Comparison of ENCODE assay signal across 22 cellular contexts in the genomic region with DNA sequence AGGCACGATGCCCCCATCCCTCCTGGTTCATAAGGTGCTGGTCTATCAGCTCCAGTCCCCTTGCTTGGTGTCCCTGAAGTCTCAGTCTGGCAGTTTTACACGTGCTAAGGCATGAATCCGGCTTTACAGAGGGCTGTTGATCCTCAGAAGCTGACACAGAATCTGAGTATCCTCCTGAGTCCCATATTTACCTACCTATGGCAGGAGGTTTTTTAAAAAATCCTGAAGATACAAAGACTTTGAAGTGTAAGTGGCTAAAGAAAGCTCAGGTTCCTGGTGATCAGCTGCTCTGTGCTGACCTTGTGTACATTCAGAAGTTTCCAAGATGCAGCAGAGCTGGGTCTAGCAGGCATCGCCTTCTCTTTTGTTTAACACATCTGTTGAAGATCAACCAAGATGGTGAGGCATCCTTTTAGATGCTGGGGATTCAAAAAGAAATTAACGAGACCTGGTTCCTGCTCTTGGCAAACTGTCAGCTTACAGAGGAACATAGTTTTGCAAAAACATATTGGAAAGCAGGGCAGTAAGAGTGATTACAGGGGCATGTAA. TPM values are rescaled to one million over a fixed set of nuclear protein-coding genes. Genes with fewer than 3 reads are reported as not detected.
A peak's percentile ranks its signal among the peaks of the same experiment; 100 is the strongest.
DNase-seq lines count a peak whose midpoint lies in the region; ATAC-seq and TF ChIP-seq lines count a peak whose summit lies in the region.
"Had no signal": no experiment of that assay in that cellular context is flagged by ENCODE, and none has a peak within 500 bp of the region (broad histone marks: within the 10 kb centered on the region; RNA-seq: fewer than 3 reads in every experiment).

No MANE protein-coding gene starts in this region.

- H3K27me3 ChIP-seq in hepatocyte = peaks cover 10% of the 10 kb centered on the region
- H3K27me3 ChIP-seq: brain microvascular endothelial cell had no signal

- no peaks in the 10 kb centered on the region for H3K79me2 ChIP-seq in hepatocyte

- no peaks in the 10 kb centered on the region for H3K36me3 ChIP-seq in hepatocyte (replicated peaks; ENCODE audit: insufficient read depth, low read depth)
- H3K36me3 ChIP-seq: brain microvascular endothelial cell, tibial artery had no signal

- ATAC-seq in left ventricle myocardium superior (no peak), SK-N-SH treated with all-trans-retinoic acid at 6 μM for 48 hours (peak; percentile 30; the same call in 2 of the 3 replicates), GM19023 (IDR thresholded peaks at IDR 0.05; ENCODE audit: unreplicated experiment) (no peak)
- ATAC-seq: activated naive CD8-positive, alpha-beta T cell treated with anti-CD3 and anti-CD28 coated beads, Interleukin-2, amount 50 U/mL, for 24 hours; psoas muscle had no signal

- intact Hi-C loops in cardiac septum (cut with DNase I) (no loop called here), left ventricle myocardium superior (cut with micrococcal nuclease) (no loop called here)

- no peak for TF ChIP-seq CTCF in hepatocyte (IDR thresholded peaks at IDR 0.05; ENCODE audit: poor library complexity)

- no peaks in the 10 kb centered on the region for H3K9me2 ChIP-seq in hepatocyte (replicated peaks; ENCODE audit: insufficient read depth)

- H3K27ac ChIP-seq in hepatocyte = no peak overlapping the region
- H3K27ac ChIP-seq: brain microvascular endothelial cell, epithelial cell of prostate, HL-60, psoas muscle, tibial artery had no signal

- H2AFZ ChIP-seq in hepatocyte = no peak overlapping the region

- WGBS in hepatocyte (ENCODE audit: low lambda C conversion rate, missing lambda C conversion rate) = 29% methylated on average over 5 of the region's 5 CpGs

- peak; percentile 49 for DNase-seq in cardiac septum (ENCODE audit: low spot score)
- DNase-seq in left ventricle myocardium superior = no peak
- DNase-seq in hepatocyte (ENCODE audit: low spot score) = peak; percentile 31
- DNase-seq in NCI-H187 (lab: John Stamatoyannopoulos, UW) = no peak
- DNase-seq in HCEC 1CT = no peak
- DNase-seq in stimulated activated CD4-positive, alpha-beta T cell treated with anti-CD3 and anti-CD28 coated beads, Interleukin-2, amount 100 ng/mL, for 48 hours = no peak
- DNase-seq: activated naive CD8-positive, alpha-beta T cell treated with anti-CD3 and anti-CD28 coated beads, Interleukin-2, amount 50 U/mL, for 24 hours; brain microvascular endothelial cell; CD4-positive, CD25-positive, alpha-beta regulatory T cell; dermis blood vessel endothelial cell; DMS79 treated with DMSO at 0.1 percent for 48 hours; NCI-H1694; NCI-H2227 treated with DMSO at 0.1 percent for 48 hours; NK-92 treated with Interleukin-12 subunit alpha and Interleukin-12 subunit beta, amount 100 ng/mL, for 24 hours; psoas muscle; SHP77 treated with DMSO at 0.1 percent for 48 hours; tibial artery had no signal

- peak overlapping the region; percentile 9 for H3K4me2 ChIP-seq in hepatocyte

- no peak overlapping the region for H3K4me3 ChIP-seq in hepatocyte
- H3K4me3 ChIP-seq: psoas muscle, tibial artery had no signal

- no peaks in the 10 kb centered on the region for H3K9me3 ChIP-seq in hepatocyte (ENCODE audit: low read depth)
- H3K9me3 ChIP-seq: psoas muscle, tibial artery had no signal

- peaks cover 14% of the 10 kb centered on the region for H3K4me1 ChIP-seq in hepatocyte (ENCODE audit: insufficient read depth)
- H3K4me1 ChIP-seq: psoas muscle had no signal

- H4K20me1 ChIP-seq in hepatocyte (ENCODE audit: insufficient read depth, poor library complexity, severe bottlenecking) = no peaks in the 10 kb centered on the region

TF ChIP-seq in SK-N-SH treated with all-trans-retinoic acid at 6 μM for 48 hours, 23 proteins besides CTCF, POLR2A, EP300 and RAD21 (continues in another document):
- TF ChIP-seq RARB (CRISPR knock-in tag; IDR thresholded peaks at IDR 0.05) (no peak), BACH2 (CRISPR knock-in tag; IDR thresholded peaks at IDR 0.05; ENCODE audit: borderline replicate concordance) (no peak), SNAI2 (CRISPR knock-in tag; IDR thresholded peaks at IDR 0.05) (no peak), CSDC2 (CRISPR knock-in tag; IDR thresholded peaks at IDR 0.05) (no peak), ZFP3 (CRISPR knock-in tag; IDR thresholded peaks at IDR 0.05) (no peak), TOX (CRISPR knock-in tag; IDR thresholded peaks at IDR 0.05; ENCODE audit: borderline replicate concordance) (no peak), ARNTL (CRISPR knock-in tag; IDR thresholded peaks at IDR 0.05; ENCODE audit: borderline replicate concordance, low read depth) (no peak), ISL1 (CRISPR knock-in tag; IDR thresholded peaks at IDR 0.05) (no peak), PPARA (CRISPR knock-in tag; IDR thresholded peaks at IDR 0.05; ENCODE audit: borderline replicate concordance) (no peak), TCF4 (CRISPR knock-in tag; IDR thresholded peaks at IDR 0.05; ENCODE audit: borderline replicate concordance) (no peak), GLIS3 (CRISPR knock-in tag; IDR thresholded peaks at IDR 0.05) (no peak), ZNF8 (CRISPR knock-in tag; IDR thresholded peaks at IDR 0.05) (no peak), ESRRG (CRISPR knock-in tag; IDR thresholded peaks at IDR 0.05) (no peak)
- TF ChIP-seq, protein P1, sequence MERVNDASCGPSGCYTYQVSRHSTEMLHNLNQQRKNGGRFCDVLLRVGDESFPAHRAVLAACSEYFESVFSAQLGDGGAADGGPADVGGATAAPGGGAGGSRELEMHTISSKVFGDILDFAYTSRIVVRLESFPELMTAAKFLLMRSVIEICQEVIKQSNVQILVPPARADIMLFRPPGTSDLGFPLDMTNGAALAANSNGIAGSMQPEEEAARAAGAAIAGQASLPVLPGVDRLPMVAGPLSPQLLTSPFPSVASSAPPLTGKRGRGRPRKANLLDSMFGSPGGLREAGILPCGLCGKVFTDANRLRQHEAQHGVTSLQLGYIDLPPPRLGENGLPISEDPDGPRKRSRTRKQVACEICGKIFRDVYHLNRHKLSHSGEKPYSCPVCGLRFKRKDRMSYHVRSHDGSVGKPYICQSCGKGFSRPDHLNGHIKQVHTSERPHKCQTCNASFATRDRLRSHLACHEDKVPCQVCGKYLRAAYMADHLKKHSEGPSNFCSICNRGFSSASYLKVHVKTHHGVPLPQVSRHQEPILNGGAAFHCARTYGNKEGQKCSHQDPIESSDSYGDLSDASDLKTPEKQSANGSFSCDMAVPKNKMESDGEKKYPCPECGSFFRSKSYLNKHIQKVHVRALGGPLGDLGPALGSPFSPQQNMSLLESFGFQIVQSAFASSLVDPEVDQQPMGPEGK (CRISPR knock-in tag; IDR thresholded peaks at IDR 0.05; ENCODE audit: borderline replicate concordance) = no peak
- TF ChIP-seq, protein P2, sequence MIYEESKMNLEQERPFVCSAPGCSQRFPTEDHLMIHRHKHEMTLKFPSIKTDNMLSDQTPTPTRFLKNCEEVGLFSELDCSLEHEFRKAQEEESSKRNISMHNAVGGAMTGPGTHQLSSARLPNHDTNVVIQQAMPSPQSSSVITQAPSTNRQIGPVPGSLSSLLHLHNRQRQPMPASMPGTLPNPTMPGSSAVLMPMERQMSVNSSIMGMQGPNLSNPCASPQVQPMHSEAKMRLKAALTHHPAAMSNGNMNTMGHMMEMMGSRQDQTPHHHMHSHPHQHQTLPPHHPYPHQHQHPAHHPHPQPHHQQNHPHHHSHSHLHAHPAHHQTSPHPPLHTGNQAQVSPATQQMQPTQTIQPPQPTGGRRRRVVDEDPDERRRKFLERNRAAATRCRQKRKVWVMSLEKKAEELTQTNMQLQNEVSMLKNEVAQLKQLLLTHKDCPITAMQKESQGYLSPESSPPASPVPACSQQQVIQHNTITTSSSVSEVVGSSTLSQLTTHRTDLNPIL (CRISPR knock-in tag; IDR thresholded peaks at IDR 0.05; ENCODE audit: low read depth) = no peak
- TF ChIP-seq, protein P3, sequence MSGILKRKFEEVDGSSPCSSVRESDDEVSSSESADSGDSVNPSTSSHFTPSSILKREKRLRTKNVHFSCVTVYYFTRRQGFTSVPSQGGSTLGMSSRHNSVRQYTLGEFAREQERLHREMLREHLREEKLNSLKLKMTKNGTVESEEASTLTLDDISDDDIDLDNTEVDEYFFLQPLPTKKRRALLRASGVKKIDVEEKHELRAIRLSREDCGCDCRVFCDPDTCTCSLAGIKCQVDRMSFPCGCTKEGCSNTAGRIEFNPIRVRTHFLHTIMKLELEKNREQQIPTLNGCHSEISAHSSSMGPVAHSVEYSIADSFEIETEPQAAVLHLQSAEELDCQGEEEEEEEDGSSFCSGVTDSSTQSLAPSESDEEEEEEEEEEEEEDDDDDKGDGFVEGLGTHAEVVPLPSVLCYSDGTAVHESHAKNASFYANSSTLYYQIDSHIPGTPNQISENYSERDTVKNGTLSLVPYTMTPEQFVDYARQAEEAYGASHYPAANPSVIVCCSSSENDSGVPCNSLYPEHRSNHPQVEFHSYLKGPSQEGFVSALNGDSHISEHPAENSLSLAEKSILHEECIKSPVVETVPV (CRISPR knock-in tag; IDR thresholded peaks at IDR 0.05) = no peak
- TF ChIP-seq, protein P4, sequence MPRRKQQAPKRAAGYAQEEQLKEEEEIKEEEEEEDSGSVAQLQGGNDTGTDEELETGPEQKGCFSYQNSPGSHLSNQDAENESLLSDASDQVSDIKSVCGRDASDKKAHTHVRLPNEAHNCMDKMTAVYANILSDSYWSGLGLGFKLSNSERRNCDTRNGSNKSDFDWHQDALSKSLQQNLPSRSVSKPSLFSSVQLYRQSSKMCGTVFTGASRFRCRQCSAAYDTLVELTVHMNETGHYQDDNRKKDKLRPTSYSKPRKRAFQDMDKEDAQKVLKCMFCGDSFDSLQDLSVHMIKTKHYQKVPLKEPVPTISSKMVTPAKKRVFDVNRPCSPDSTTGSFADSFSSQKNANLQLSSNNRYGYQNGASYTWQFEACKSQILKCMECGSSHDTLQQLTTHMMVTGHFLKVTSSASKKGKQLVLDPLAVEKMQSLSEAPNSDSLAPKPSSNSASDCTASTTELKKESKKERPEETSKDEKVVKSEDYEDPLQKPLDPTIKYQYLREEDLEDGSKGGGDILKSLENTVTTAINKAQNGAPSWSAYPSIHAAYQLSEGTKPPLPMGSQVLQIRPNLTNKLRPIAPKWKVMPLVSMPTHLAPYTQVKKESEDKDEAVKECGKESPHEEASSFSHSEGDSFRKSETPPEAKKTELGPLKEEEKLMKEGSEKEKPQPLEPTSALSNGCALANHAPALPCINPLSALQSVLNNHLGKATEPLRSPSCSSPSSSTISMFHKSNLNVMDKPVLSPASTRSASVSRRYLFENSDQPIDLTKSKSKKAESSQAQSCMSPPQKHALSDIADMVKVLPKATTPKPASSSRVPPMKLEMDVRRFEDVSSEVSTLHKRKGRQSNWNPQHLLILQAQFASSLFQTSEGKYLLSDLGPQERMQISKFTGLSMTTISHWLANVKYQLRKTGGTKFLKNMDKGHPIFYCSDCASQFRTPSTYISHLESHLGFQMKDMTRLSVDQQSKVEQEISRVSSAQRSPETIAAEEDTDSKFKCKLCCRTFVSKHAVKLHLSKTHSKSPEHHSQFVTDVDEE (CRISPR knock-in tag; IDR thresholded peaks at IDR 0.05) = no peak

RNA-seq across cellular contexts. Expression of a gene that starts 6.0 kb away (rescaled TPM):
- total RNA-seq in cardiac septum = 15.2 TPM
- total RNA-seq in left ventricle myocardium superior = 6.7 TPM
- 2.0 and 2.3 TPM in 2 replicates for total RNA-seq in hepatocyte
- polyA plus RNA-seq in hepatocyte = 1.5 and 2.1 TPM in 2 replicates
- polyA plus RNA-seq: neural cell had no signal

Comparison
In these comparisons a context has a peak if more than half of its experiments do, and no peak if none do; other contexts are left out.
1. DNase-seq: peak in cardiac septum (single experiment) and hepatocyte (single experiment); none in left ventricle myocardium superior (single experiment), NCI-H187 (0 of 2), HCEC 1CT (single experiment) and stimulated activated CD4-positive, alpha-beta T cell treated with anti-CD3 and anti-CD28 coated beads, Interleukin-2, amount 100 ng/mL, for 48 hours (0 of 2).